Comparison of ENCODE assay signal across 8 cellular contexts in the genomic region with DNA sequence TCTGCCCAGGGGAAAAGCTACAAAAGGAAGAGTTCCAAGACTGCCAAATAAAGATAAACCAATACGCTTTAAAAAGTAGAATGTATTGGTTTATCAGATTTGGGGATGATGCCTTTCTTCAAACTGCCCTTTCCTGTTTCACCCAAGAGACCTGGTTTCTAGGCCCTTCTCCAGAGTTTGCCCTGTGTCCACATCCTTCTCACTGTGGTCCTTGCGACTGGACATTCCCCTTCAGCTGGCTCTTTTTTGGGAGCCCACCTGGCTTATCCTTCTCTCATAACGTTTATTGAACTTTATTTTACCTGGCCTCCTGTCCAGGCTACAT. TPM values are rescaled to one million over a fixed set of nuclear protein-coding genes. Genes with fewer than 3 reads are reported as not detected.
DNase-seq lines count a peak whose midpoint lies in the region; ATAC-seq and FAIRE-seq lines count a peak whose summit lies in the region.

No MANE protein-coding gene starts in this region.

- H3K4me1 ChIP-seq in mucosa of rectum (ENCODE audit: control insufficient read depth in 2 of 2, insufficient read depth in 2 of 2, low read length in 2 of 2): peaks cover 8 to 13% of the 10 kb centered on the region in 2 donors

- no peak for DNase-seq in stimulated activated naive CD8-positive, alpha-beta T cell treated with anti-CD3 and anti-CD28 coated beads, Interleukin-15, Interleukin-2, amounts not matched to agents 100 U/mL and 50 U/mL, for 24 hours
- peak in 1 of 61 donors; percentile 25 for DNase-seq in caudate nucleus (lab: John Stamatoyannopoulos, UW)
- DNase-seq in NOMO-1 (lab: John Stamatoyannopoulos, UW; ENCODE audit: unreplicated experiment in 2 of 2): no peak
- DNase-seq in left lobe of liver (ENCODE audit: low spot score): no peak
- no peak for DNase-seq in frontal cortex (ENCODE audit: low spot score in 2 of 2)
- no peak for DNase-seq in GM19239 (ENCODE audit: insufficient read length, low spot score)

- H3K27ac ChIP-seq in caudate nucleus (ENCODE audit: low read depth, low read length) (peak overlapping the region; percentile 91), mucosa of rectum (ENCODE audit: low read depth in 2 of 2, low read length in 2 of 2) (peak overlapping the region; percentile 99)

- no peak for FAIRE-seq in frontal cortex (lab: Jason Lieb, UNC)
- FAIRE-seq in GM19239 (lab: Jason Lieb, UNC): no peak

- no peaks in the 10 kb centered on the region for H3K36me3 Mint-ChIP-seq in stimulated activated naive CD8-positive, alpha-beta T cell treated with anti-CD3 and anti-CD28 coated beads, Interleukin-15, Interleukin-2, amounts not matched to agents 100 ng/mL and 50 ng/mL, for 24 hours (ENCODE audit: low read depth)

- H3K4me1 Mint-ChIP-seq in stimulated activated naive CD8-positive, alpha-beta T cell treated with anti-CD3 and anti-CD28 coated beads, Interleukin-15, Interleukin-2, amounts not matched to agents 100 ng/mL and 50 ng/mL, for 24 hours (ENCODE audit: low read depth): peaks cover 25% of the 10 kb centered on the region

- H3K27me3 Mint-ChIP-seq in stimulated activated naive CD8-positive, alpha-beta T cell treated with anti-CD3 and anti-CD28 coated beads, Interleukin-15, Interleukin-2, amounts not matched to agents 100 ng/mL and 50 ng/mL, for 24 hours: no peaks in the 10 kb centered on the region

- peaks cover 7 to 12% of the 10 kb centered on the region in 2 donors for H3K36me3 ChIP-seq in mucosa of rectum (ENCODE audit: control insufficient read depth in 2 of 2, insufficient read depth in 2 of 2, low read length in 2 of 2)

- no peaks in the 10 kb centered on the region for H3K9me3 ChIP-seq in mucosa of rectum (ENCODE audit: control insufficient read depth in 2 of 2, low read length in 2 of 2)

- no peak for ATAC-seq in stimulated activated naive CD8-positive, alpha-beta T cell treated with anti-CD3 and anti-CD28 coated beads, Interleukin-15, Interleukin-2, amounts not matched to agents 100 U/mL and 50 U/mL, for 24 hours
- ATAC-seq in left lobe of liver: no peak

- H3K9me3 Mint-ChIP-seq in stimulated activated naive CD8-positive, alpha-beta T cell treated with anti-CD3 and anti-CD28 coated beads, Interleukin-15, Interleukin-2, amounts not matched to agents 100 ng/mL and 50 ng/mL, for 24 hours: no peaks in the 10 kb centered on the region

- peak overlapping the region; percentile 86 for H3K4me3 Mint-ChIP-seq in stimulated activated naive CD8-positive, alpha-beta T cell treated with anti-CD3 and anti-CD28 coated beads, Interleukin-15, Interleukin-2, amounts not matched to agents 100 ng/mL and 50 ng/mL, for 24 hours

- H3K27ac Mint-ChIP-seq in stimulated activated naive CD8-positive, alpha-beta T cell treated with anti-CD3 and anti-CD28 coated beads, Interleukin-15, Interleukin-2, amounts not matched to agents 100 ng/mL and 50 ng/mL, for 24 hours: peak overlapping the region; percentile 95

- peak overlapping the region; percentile 82 to 98 for H3K9ac ChIP-seq in mucosa of rectum (ENCODE audit: low read depth in 1 of 2, low read length in 2 of 2)

- H3K27me3 ChIP-seq in mucosa of rectum (ENCODE audit: control insufficient read depth in 2 of 2, insufficient read depth in 2 of 2, low read length in 2 of 2): no peaks in the 10 kb centered on the region

- H3K4me3 ChIP-seq in mucosa of rectum (ENCODE audit: low read length in 2 of 2): peak overlapping the region; percentile 92 to 99

RNA-seq across cellular contexts. Expression of a gene that starts 0.5 kb away (rescaled TPM):
- 27.7 TPM for total RNA-seq in left lobe of liver
- total RNA-seq in frontal cortex: 42.4 TPM

RNA-seq across cellular contexts. Expression of a gene that starts 17.4 kb away (rescaled TPM):
- total RNA-seq in left lobe of liver (15.3 TPM), frontal cortex (15.9 TPM)

RNA-seq across cellular contexts. Expression of a gene that starts 24.3 kb away (rescaled TPM):
- 96.0 TPM for total RNA-seq in left lobe of liver
- 3.3 TPM for total RNA-seq in frontal cortex

Comparison
In these comparisons a context has a peak if more than half of its experiments do, and no peak if none do; other contexts are left out.
1. RNA of a gene that starts 24.3 kb away (total RNA-seq): 96.0 TPM in left lobe of liver (single experiment); 3.3 TPM in frontal cortex (single experiment); every median in the first group is over 10 times any median in the second.